In the genomic region with DNA sequence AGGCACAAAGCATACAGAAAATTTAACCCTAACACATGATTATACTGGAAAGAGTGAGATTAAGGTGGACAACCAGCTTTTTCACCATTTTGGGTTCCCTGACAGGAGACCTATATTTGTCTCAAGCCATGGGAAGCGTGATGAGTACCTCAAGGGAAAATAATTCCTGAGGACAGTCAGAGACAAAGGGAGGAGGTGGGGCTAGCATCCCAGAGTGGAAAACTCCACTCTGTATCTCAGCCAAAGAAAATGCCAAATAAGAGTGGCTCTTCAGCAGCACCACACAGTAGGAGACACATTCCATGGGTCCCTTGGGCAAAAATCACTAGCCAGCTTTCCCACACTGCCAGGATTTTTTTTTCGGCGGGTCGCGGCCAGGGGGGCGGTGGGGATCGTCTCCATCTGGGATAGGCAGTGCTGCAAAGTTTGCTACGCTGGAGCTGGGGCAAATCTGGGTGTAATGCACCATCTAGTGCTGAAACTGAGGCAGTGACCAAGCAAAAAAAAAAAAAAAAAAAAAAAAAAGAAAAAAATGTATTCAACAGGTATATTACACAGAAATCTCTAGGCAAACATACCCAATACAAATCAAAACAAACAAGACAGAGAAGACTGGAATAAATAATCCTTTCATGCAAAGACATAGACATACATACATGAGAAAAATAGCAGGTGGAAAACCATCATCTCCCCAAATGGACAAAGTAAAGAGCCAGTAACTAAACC, we compare ENCODE assay signal across 8 cellular contexts.
DNase-seq lines count a peak whose midpoint lies in the region; ATAC-seq, FAIRE-seq and TF ChIP-seq lines count a peak whose summit lies in the region.

No MANE protein-coding gene starts in this region.

- TF ChIP-seq POLR2A in A549 (IDR thresholded peaks at IDR 0.05; ENCODE audit: low read length) = no peak

- peak overlapping the region; percentile 78 for H3K4me2 ChIP-seq in A549

- 0% methylated on average over 2 of the region's 8 CpGs for WGBS in A549 (ENCODE audit: missing lambda C conversion rate)

- no peaks in the 10 kb centered on the region for H3K4me1 ChIP-seq in A549

- DNase-seq in A549 (ENCODE audit: low read depth in 1 of 2, low spot score in 1 of 2) (peak; percentile 9 to 45), NCI-H1105 (lab: John Stamatoyannopoulos, UW) (peak; percentile 7), ecto neural progenitor cell (ENCODE audit: low spot score) (peak; percentile 82), retinal pigment epithelial cell (ENCODE audit: low read depth) (peak; percentile 4), omental fat pad (ENCODE audit: low spot score) (no peak), middle frontal gyrus (ENCODE audit: extremely low spot score, low spot score) (no peak)

- no peak for TF ChIP-seq EP300 in A549 (IDR thresholded peaks at IDR 0.05)

- FAIRE-seq in A549 (lab: Jason Lieb, UNC) = no peak

- TF ChIP-seq CTCF in A549 (IDR thresholded peaks at IDR 0.05) = peak; percentile 63
- peak; percentile 65 for TF ChIP-seq CTCF in retinal pigment epithelial cell (conservative IDR thresholded peaks at IDR 0.05; ENCODE audit: low read depth, low read length)
- no peak for TF ChIP-seq CTCF in omental fat pad (IDR thresholded peaks at IDR 0.05)

- CTCF ChIA-PET in A549 (lab: Yijun Ruan, JAX) = interaction anchor here (0.6 to 2.3 kb wide), 11 partner anchors 9 to 859 kb away, joined by 3 to 8 read pairs (median 3); no protein-coding TSS in a partner anchor

- ATAC-seq in A549 (peak; percentile 94 to 95), GM18867 (IDR thresholded peaks at IDR 0.05; ENCODE audit: unreplicated experiment) (peak; percentile 71), omental fat pad (ENCODE audit: low FRiP score) (no peak), HG02981 (IDR thresholded peaks at IDR 0.05; ENCODE audit: unreplicated experiment) (no peak)

- POLR2A ChIA-PET in A549 (lab: Yijun Ruan, JAX) = no interaction called here

- TF ChIP-seq RAD21 in A549 (conservative IDR thresholded peaks at IDR 0.05 in 1 of 2, IDR thresholded peaks at IDR 0.05 in 1 of 2) = peak; percentile 64 to 69

- H3K4me3 ChIP-seq in A549 (peak overlapping the region; percentile 54), retinal pigment epithelial cell (ENCODE audit: low read length) (peak overlapping the region; percentile 54)

- H3K27ac ChIP-seq in A549 = peak overlapping the region; percentile 64 to 72

- no peaks in the 10 kb centered on the region for H3K9me3 ChIP-seq in A549

TF ChIP-seq in A549, 52 proteins besides CTCF, POLR2A, EP300 and RAD21:
- TF ChIP-seq HOXA7 (CRISPR knock-in tag; IDR thresholded peaks at IDR 0.05) = no peak
- TF ChIP-seq ESRRA (IDR thresholded peaks at IDR 0.05; ENCODE audit: borderline replicate concordance, low read length) = no peak
- no peak for TF ChIP-seq HOXB13 (CRISPR knock-in tag; IDR thresholded peaks at IDR 0.05; ENCODE audit: low read depth)
- no peak for TF ChIP-seq RCOR1 (IDR thresholded peaks at IDR 0.05; ENCODE audit: low read depth, low read length)
- no peak for TF ChIP-seq CHD2 (IDR thresholded peaks at IDR 0.05; ENCODE audit: low read length, partially characterized antibody)
- TF ChIP-seq SMC3 (IDR thresholded peaks at IDR 0.05) = peak; percentile 66
- TF ChIP-seq ZSCAN20 (CRISPR knock-in tag; IDR thresholded peaks at IDR 0.05) = no peak
- TF ChIP-seq GATA3 (IDR thresholded peaks at IDR 0.05; ENCODE audit: borderline replicate concordance) = no peak
TF ChIP-seq in A549: peak in this region for 1.

Comparison
In these comparisons a context has a peak if more than half of its experiments do, and no peak if none do; other contexts are left out.
1. ATAC-seq: peak in A549 (2 of 2) and GM18867 (single experiment); none in omental fat pad (single experiment) and HG02981 (single experiment).
2. DNase-seq: peak in A549 (2 of 2), NCI-H1105 (single experiment), ecto neural progenitor cell (single experiment) and retinal pigment epithelial cell (single experiment); none in omental fat pad (single experiment) and middle frontal gyrus (single experiment).
3. CTCF ChIP-seq: peak in A549 (single experiment) and retinal pigment epithelial cell (single experiment); none in omental fat pad (0 of 3).